Comparison of ENCODE assay signal across 2 cellular contexts in the genomic region with DNA sequence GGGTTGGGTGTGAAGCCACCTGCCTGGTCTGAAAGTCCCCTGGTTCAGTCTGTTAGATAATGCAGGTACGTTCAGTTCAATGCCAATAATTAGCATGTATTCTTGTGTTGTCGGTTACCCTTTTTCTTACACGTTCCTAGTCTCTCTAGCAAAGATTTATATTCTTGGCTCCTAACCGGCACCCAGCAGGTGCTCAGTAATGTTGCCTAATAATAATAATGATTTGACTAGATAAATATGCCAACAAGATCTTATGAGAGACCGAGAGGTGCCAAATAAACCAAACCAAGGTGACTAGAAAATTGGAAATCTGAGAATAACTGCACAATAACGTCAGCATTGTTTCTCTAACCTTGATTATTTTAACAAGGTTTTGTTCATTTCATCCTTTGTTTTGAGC.
TF ChIP-seq lines count a peak whose summit lies in the region.

No MANE protein-coding gene starts in this region.

TF ChIP-seq in SK-N-SH, 30 proteins besides CTCF, POLR2A, EP300 and RAD21 (continued from another document):
- TF ChIP-seq, protein P1, sequence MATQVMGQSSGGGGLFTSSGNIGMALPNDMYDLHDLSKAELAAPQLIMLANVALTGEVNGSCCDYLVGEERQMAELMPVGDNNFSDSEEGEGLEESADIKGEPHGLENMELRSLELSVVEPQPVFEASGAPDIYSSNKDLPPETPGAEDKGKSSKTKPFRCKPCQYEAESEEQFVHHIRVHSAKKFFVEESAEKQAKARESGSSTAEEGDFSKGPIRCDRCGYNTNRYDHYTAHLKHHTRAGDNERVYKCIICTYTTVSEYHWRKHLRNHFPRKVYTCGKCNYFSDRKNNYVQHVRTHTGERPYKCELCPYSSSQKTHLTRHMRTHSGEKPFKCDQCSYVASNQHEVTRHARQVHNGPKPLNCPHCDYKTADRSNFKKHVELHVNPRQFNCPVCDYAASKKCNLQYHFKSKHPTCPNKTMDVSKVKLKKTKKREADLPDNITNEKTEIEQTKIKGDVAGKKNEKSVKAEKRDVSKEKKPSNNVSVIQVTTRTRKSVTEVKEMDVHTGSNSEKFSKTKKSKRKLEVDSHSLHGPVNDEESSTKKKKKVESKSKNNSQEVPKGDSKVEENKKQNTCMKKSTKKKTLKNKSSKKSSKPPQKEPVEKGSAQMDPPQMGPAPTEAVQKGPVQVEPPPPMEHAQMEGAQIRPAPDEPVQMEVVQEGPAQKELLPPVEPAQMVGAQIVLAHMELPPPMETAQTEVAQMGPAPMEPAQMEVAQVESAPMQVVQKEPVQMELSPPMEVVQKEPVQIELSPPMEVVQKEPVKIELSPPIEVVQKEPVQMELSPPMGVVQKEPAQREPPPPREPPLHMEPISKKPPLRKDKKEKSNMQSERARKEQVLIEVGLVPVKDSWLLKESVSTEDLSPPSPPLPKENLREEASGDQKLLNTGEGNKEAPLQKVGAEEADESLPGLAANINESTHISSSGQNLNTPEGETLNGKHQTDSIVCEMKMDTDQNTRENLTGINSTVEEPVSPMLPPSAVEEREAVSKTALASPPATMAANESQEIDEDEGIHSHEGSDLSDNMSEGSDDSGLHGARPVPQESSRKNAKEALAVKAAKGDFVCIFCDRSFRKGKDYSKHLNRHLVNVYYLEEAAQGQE (IDR thresholded peaks at IDR 0.05; ENCODE audit: low read depth, low read length): no peak
- TF ChIP-seq SMC3 (IDR thresholded peaks at IDR 0.05; ENCODE audit: low read depth, low read length) (no peak), POLR2AphosphoS5 (IDR thresholded peaks at IDR 0.05; ENCODE audit: low read depth, low read length) (no peak)
TF ChIP-seq in SK-N-SH: peak in this region for 0.

TF ChIP-seq in SK-N-SH treated with all-trans-retinoic acid at 6 μM for 48 hours, 23 proteins besides CTCF, POLR2A, EP300 and RAD21 (continued from another document):
- TF ChIP-seq, protein P2, sequence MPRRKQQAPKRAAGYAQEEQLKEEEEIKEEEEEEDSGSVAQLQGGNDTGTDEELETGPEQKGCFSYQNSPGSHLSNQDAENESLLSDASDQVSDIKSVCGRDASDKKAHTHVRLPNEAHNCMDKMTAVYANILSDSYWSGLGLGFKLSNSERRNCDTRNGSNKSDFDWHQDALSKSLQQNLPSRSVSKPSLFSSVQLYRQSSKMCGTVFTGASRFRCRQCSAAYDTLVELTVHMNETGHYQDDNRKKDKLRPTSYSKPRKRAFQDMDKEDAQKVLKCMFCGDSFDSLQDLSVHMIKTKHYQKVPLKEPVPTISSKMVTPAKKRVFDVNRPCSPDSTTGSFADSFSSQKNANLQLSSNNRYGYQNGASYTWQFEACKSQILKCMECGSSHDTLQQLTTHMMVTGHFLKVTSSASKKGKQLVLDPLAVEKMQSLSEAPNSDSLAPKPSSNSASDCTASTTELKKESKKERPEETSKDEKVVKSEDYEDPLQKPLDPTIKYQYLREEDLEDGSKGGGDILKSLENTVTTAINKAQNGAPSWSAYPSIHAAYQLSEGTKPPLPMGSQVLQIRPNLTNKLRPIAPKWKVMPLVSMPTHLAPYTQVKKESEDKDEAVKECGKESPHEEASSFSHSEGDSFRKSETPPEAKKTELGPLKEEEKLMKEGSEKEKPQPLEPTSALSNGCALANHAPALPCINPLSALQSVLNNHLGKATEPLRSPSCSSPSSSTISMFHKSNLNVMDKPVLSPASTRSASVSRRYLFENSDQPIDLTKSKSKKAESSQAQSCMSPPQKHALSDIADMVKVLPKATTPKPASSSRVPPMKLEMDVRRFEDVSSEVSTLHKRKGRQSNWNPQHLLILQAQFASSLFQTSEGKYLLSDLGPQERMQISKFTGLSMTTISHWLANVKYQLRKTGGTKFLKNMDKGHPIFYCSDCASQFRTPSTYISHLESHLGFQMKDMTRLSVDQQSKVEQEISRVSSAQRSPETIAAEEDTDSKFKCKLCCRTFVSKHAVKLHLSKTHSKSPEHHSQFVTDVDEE (CRISPR knock-in tag; IDR thresholded peaks at IDR 0.05): no peak
- no peak for TF ChIP-seq RARB (CRISPR knock-in tag; IDR thresholded peaks at IDR 0.05)
